20 cellular contexts compared by ENCODE assay signal in genomic region chr1:102838016-102838415, GRCh38.
"Had no signal": no experiment of that assay in that cellular context is flagged by ENCODE, and none has a peak within 500 bp of the region (broad histone marks: within the 10 kb centered on the region; RNA-seq: fewer than 3 reads in every experiment).

No MANE protein-coding gene starts in this region.

- H3K36me3 ChIP-seq: adrenal gland, breast epithelium, colonic mucosa, esophagus squamous epithelium, lower lobe of right lung, neural progenitor cell had no signal

- H2AFZ ChIP-seq: neural progenitor cell had no signal

- H3K27me3 ChIP-seq: adrenal gland, breast epithelium, colonic mucosa, dorsolateral prefrontal cortex, esophagus squamous epithelium, neural progenitor cell had no signal

- H3K4me2 ChIP-seq: neural progenitor cell had no signal

- ATAC-seq: activated CD4-positive, CD25-positive, alpha-beta regulatory T cell treated with anti-CD3 and anti-CD28 coated beads, Interleukin-2, amount 50 U/mL, for 24 hours; activated T-helper 17 cell treated with anti-CD3 and anti-CD28 coated beads, Interleukin-2, amount 50 U/mL, for 72 hours; effector memory CD8-positive, alpha-beta T cell; left lobe of liver; lower lobe of right lung; naive thymus-derived CD4-positive, alpha-beta T cell; stimulated activated naive CD8-positive, alpha-beta T cell treated with anti-CD3 and anti-CD28 coated beads, Interleukin-15, Interleukin-2, amounts not matched to agents 100 U/mL and 50 U/mL, for 24 hours had no signal

- H3K9ac ChIP-seq: neural progenitor cell had no signal

- H3K9me3 ChIP-seq: adrenal gland, colonic mucosa, lower lobe of right lung had no signal

- H3K27ac ChIP-seq: adrenal gland, breast epithelium, colonic mucosa, dorsolateral prefrontal cortex, esophagus squamous epithelium, lower lobe of right lung, neural progenitor cell had no signal

- H3K4me1 ChIP-seq: adrenal gland, breast epithelium, colonic mucosa, esophagus squamous epithelium, lower lobe of right lung, neural progenitor cell had no signal

- DNase-seq: activated naive CD4-positive, alpha-beta T cell; activated T-cell treated with anti-CD3 and anti-CD28 coated beads, Interleukin-2, amount 50 U/mL, for 1 hour; adrenal gland; colonic mucosa; dorsolateral prefrontal cortex; effector memory CD8-positive, alpha-beta T cell; esophagus squamous epithelium; immature natural killer cell; lower lobe of right lung; mesendoderm; naive thymus-derived CD4-positive, alpha-beta T cell; stimulated activated CD4-positive, alpha-beta T cell treated with anti-CD3 and anti-CD28 coated beads, Interleukin-12 subunit alpha, Interleukin-12 subunit beta, amount 100 ng/mL, for 4 hours; stimulated activated CD4-positive, alpha-beta T cell treated with anti-CD3 and anti-CD28 coated beads, Interleukin-4, amount 100 ng/mL, for 4 hours; stimulated activated naive CD8-positive, alpha-beta T cell treated with anti-CD3 and anti-CD28 coated beads, Interleukin-15, Interleukin-2, amounts not matched to agents 100 U/mL and 50 U/mL, for 24 hours; T-helper 2 cell had no signal

- H3K4me3 ChIP-seq: adrenal gland, breast epithelium, colonic mucosa, dorsolateral prefrontal cortex, esophagus squamous epithelium, lower lobe of right lung, neural progenitor cell had no signal
